ENCODE assay signal across 8 cellular contexts in the genomic region with DNA sequence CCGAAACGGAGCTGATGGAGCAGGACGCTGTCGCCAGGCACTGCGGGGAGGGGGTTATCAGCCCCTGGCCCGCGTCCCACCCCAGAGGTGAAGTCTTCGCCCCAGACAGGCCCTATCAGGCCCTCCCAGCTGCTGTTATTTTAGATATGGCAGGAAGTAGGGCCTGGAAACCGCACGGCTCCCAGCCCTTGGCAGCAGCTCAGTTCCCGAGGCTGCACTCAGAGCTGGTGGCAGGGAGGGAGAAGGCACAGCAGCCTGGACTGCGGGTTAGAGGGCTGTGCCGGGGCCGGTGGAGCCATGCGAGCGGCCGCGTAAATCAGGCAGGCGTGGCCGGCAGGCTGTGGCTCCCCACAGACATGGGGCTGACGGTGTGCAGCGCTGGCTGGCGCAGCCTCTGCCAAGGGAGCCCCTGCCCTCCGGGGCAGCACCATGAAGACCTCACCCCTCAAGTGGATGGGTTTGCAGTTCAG.
DNase-seq lines count a peak whose midpoint lies in the region; ATAC-seq and TF ChIP-seq lines count a peak whose summit lies in the region.

No MANE protein-coding gene starts in this region.

- DNase-seq in activated T-cell treated with anti-CD3 and anti-CD28 coated beads, Interleukin-2, amount 50 U/mL, for 1 hour = peak; percentile 54
- DNase-seq in activated T-cell treated with anti-CD3 and anti-CD28 coated beads for 4 hours (no peak), WTC11 (ENCODE audit: low spot score) (peak; percentile 23), fibroblast of gingiva (ENCODE audit: low read depth) (peak; percentile 46), natural killer cell (no peak), NCI-H146 treated with DMSO at 0.1 percent for 48 hours (lab: John Stamatoyannopoulos, UW; ENCODE audit: unreplicated experiment) (no peak)

- intact Hi-C loops in natural killer cell (cut with micrococcal nuclease) = loop anchor here (1.0 kb wide), 1 partner anchor 16 kb away; no protein-coding TSS in a partner anchor

- H3K9me3 Mint-ChIP-seq in WTC11 (0 out of 2 replicates have a peak, but pooled peaks cover 5% of the 10 kb centered on the region), natural killer cell (no peaks in the 10 kb centered on the region)

- POLR2A ChIA-PET in WTC11 (lab: Charles Lee) = no interaction called here

- TF ChIP-seq CTCF in WTC11 (IDR thresholded peaks at IDR 0.05) (no peak), natural killer cell (IDR thresholded peaks at IDR 0.05) (no peak)

- no peaks in the 10 kb centered on the region; the same call in 1 of the 2 replicates for H3K36me3 Mint-ChIP-seq in WTC11
- no peaks in the 10 kb centered on the region for H3K36me3 Mint-ChIP-seq in natural killer cell

- peaks cover 14% of the 10 kb centered on the region for H3K4me1 Mint-ChIP-seq in WTC11
- H3K4me1 Mint-ChIP-seq in natural killer cell = peaks cover 43 to 54% of the 10 kb centered on the region in 2 donors

- ATAC-seq in WTC11 (peak; percentile 27; the same call in 1 of the 2 replicates), natural killer cell (peak; percentile 37 to 71 (median 52)), GM19467 (IDR thresholded peaks at IDR 0.05; ENCODE audit: unreplicated experiment) (no peak), GM21825 (IDR thresholded peaks at IDR 0.05; ENCODE audit: unreplicated experiment) (no peak)

- H3K27me3 Mint-ChIP-seq in WTC11 (ENCODE audit: low read depth) = peaks cover 16% of the 10 kb centered on the region
- peaks cover 0 to 5% of the 10 kb centered on the region in 2 donors for H3K27me3 Mint-ChIP-seq in natural killer cell (ENCODE audit: low read depth in 2 of 2)

- CTCF ChIA-PET in WTC11 (lab: Charles Lee) = interaction anchor here (0.9 kb wide), 1 partner anchor 114 kb away, joined by 3 read pairs; no protein-coding TSS in a partner anchor

- H3K4me3 Mint-ChIP-seq in WTC11 (peak overlapping the region; percentile 51), natural killer cell (peak overlapping the region; percentile 82)

- H3K27ac Mint-ChIP-seq in WTC11 (no peak overlapping the region), natural killer cell (peak overlapping the region; percentile 82 to 89)

TF ChIP-seq in WTC11, 78 proteins besides CTCF, POLR2A, EP300 and RAD21:
- TF ChIP-seq, protein P1, sequence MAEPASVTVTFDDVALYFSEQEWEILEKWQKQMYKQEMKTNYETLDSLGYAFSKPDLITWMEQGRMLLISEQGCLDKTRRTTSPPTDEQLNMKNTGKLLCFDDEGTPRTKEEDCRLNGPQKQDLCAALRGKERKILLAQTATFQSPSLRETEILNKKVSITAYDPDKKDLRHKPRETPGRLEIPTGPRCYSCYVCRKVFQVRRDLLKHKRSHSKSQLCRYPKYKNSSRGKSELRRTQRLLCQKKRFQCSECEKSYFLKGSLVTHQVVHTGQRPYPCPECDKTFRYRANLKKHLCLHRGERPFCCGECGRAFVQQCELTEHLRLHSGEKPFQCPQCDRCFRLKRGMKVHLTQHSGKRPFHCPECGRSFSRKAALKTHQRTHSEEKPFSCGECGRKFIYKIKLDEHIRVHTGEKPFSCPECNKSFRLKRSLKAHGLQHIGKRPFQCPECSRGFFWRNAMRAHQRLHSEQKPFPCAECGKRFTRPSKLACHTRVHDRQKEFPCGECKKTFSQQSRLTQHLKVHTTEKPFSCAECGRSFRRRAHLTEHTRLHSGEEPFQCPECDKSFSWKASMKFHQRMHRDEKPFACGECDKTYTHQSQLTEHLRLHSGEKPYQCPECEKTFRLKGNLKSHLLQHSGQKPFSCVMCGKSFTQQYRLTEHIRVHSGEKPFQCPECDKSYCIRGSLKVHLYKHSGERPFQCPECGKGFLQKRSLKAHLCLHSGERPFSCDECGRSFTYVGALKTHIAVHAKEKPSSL (CRISPR knock-in tag; conservative IDR thresholded peaks at IDR 0.05) = no peak
- TF ChIP-seq, protein P2, sequence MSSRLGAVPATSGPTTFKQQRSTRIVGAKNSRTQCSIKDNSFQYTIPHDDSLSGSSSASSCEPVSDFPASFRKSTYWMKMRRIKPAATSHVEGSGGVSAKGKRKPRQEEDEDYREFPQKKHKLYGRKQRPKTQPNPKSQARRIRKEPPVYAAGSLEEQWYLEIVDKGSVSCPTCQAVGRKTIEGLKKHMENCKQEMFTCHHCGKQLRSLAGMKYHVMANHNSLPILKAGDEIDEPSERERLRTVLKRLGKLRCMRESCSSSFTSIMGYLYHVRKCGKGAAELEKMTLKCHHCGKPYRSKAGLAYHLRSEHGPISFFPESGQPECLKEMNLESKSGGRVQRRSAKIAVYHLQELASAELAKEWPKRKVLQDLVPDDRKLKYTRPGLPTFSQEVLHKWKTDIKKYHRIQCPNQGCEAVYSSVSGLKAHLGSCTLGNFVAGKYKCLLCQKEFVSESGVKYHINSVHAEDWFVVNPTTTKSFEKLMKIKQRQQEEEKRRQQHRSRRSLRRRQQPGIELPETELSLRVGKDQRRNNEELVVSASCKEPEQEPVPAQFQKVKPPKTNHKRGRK (CRISPR knock-in tag; IDR thresholded peaks at IDR 0.05; ENCODE audit: borderline replicate concordance) = no peak
- TF ChIP-seq, protein P3, sequence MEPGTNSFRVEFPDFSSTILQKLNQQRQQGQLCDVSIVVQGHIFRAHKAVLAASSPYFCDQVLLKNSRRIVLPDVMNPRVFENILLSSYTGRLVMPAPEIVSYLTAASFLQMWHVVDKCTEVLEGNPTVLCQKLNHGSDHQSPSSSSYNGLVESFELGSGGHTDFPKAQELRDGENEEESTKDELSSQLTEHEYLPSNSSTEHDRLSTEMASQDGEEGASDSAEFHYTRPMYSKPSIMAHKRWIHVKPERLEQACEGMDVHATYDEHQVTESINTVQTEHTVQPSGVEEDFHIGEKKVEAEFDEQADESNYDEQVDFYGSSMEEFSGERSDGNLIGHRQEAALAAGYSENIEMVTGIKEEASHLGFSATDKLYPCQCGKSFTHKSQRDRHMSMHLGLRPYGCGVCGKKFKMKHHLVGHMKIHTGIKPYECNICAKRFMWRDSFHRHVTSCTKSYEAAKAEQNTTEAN (CRISPR knock-in tag; IDR thresholded peaks at IDR 0.05) = no peak
- TF ChIP-seq FOXJ3 (CRISPR knock-in tag; IDR thresholded peaks at IDR 0.05; ENCODE audit: borderline replicate concordance) (no peak), SMAD4 (CRISPR knock-in tag; IDR thresholded peaks at IDR 0.05) (no peak), SP1 (CRISPR knock-in tag; conservative IDR thresholded peaks at IDR 0.05) (no peak), RORB (CRISPR knock-in tag; IDR thresholded peaks at IDR 0.05) (no peak)
- TF ChIP-seq, protein P4, sequence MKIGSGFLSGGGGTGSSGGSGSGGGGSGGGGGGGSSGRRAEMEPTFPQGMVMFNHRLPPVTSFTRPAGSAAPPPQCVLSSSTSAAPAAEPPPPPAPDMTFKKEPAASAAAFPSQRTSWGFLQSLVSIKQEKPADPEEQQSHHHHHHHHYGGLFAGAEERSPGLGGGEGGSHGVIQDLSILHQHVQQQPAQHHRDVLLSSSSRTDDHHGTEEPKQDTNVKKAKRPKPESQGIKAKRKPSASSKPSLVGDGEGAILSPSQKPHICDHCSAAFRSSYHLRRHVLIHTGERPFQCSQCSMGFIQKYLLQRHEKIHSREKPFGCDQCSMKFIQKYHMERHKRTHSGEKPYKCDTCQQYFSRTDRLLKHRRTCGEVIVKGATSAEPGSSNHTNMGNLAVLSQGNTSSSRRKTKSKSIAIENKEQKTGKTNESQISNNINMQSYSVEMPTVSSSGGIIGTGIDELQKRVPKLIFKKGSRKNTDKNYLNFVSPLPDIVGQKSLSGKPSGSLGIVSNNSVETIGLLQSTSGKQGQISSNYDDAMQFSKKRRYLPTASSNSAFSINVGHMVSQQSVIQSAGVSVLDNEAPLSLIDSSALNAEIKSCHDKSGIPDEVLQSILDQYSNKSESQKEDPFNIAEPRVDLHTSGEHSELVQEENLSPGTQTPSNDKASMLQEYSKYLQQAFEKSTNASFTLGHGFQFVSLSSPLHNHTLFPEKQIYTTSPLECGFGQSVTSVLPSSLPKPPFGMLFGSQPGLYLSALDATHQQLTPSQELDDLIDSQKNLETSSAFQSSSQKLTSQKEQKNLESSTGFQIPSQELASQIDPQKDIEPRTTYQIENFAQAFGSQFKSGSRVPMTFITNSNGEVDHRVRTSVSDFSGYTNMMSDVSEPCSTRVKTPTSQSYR (CRISPR knock-in tag; IDR thresholded peaks at IDR 0.05) = no peak
- TF ChIP-seq, protein P5, sequence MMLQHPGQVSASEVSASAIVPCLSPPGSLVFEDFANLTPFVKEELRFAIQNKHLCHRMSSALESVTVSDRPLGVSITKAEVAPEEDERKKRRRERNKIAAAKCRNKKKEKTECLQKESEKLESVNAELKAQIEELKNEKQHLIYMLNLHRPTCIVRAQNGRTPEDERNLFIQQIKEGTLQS (CRISPR knock-in tag; conservative IDR thresholded peaks at IDR 0.05) = no peak
TF ChIP-seq in WTC11: peak in this region for 0.

Comparison
In these comparisons a context has a peak if more than half of its experiments do, and no peak if none do; other contexts are left out.
1. DNase-seq: peak in activated T-cell treated with anti-CD3 and anti-CD28 coated beads, Interleukin-2, amount 50 U/mL, for 1 hour (single experiment), WTC11 (single experiment) and fibroblast of gingiva (single experiment); none in activated T-cell treated with anti-CD3 and anti-CD28 coated beads for 4 hours (single experiment), natural killer cell (single experiment) and NCI-H146 treated with DMSO at 0.1 percent for 48 hours (single experiment).
2. ATAC-seq: peak in WTC11 (single experiment) and natural killer cell (3 of 3); none in GM19467 (single experiment) and GM21825 (single experiment).